Comparison of ENCODE assay signal across 3 cellular contexts in the genomic region with DNA sequence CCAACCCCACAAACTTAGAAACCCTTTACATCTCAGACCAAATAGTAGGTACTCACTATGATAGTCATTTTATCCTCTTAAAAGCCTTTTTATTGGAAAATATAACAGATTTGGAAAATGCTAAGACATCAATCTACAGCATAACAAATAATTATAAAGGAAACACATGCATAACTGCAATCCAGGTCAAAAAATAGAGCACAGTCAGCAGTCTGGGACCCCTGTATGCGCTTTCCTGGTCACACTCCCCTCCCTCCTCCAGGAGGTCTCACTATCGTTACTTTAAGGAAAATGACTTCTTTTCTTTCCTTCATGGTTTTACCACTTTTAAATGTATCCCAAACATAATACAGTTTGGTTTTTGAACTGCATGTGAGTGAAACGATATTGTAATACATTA.
A peak's percentile ranks its signal among the peaks of the same experiment; 100 is the strongest.
TF ChIP-seq lines count a peak whose summit lies in the region.

No MANE protein-coding gene starts in this region.

TF ChIP-seq in HepG2, 621 proteins besides CTCF, POLR2A, EP300 and RAD21 (continues in another document):
- TF ChIP-seq, protein P1, sequence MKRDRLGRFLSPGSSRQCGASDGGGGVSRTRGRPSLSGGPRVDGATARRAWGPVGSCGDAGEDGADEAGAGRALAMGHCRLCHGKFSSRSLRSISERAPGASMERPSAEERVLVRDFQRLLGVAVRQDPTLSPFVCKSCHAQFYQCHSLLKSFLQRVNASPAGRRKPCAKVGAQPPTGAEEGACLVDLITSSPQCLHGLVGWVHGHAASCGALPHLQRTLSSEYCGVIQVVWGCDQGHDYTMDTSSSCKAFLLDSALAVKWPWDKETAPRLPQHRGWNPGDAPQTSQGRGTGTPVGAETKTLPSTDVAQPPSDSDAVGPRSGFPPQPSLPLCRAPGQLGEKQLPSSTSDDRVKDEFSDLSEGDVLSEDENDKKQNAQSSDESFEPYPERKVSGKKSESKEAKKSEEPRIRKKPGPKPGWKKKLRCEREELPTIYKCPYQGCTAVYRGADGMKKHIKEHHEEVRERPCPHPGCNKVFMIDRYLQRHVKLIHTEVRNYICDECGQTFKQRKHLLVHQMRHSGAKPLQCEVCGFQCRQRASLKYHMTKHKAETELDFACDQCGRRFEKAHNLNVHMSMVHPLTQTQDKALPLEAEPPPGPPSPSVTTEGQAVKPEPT (CRISPR knock-in tag; IDR thresholded peaks at IDR 0.05; ENCODE audit: low read depth): no peak
- TF ChIP-seq, protein P2, sequence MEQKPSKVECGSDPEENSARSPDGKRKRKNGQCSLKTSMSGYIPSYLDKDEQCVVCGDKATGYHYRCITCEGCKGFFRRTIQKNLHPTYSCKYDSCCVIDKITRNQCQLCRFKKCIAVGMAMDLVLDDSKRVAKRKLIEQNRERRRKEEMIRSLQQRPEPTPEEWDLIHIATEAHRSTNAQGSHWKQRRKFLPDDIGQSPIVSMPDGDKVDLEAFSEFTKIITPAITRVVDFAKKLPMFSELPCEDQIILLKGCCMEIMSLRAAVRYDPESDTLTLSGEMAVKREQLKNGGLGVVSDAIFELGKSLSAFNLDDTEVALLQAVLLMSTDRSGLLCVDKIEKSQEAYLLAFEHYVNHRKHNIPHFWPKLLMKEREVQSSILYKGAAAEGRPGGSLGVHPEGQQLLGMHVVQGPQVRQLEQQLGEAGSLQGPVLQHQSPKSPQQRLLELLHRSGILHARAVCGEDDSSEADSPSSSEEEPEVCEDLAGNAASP (CRISPR knock-in tag; IDR thresholded peaks at IDR 0.05; ENCODE audit: borderline replicate concordance): no peak
- TF ChIP-seq, protein P3, sequence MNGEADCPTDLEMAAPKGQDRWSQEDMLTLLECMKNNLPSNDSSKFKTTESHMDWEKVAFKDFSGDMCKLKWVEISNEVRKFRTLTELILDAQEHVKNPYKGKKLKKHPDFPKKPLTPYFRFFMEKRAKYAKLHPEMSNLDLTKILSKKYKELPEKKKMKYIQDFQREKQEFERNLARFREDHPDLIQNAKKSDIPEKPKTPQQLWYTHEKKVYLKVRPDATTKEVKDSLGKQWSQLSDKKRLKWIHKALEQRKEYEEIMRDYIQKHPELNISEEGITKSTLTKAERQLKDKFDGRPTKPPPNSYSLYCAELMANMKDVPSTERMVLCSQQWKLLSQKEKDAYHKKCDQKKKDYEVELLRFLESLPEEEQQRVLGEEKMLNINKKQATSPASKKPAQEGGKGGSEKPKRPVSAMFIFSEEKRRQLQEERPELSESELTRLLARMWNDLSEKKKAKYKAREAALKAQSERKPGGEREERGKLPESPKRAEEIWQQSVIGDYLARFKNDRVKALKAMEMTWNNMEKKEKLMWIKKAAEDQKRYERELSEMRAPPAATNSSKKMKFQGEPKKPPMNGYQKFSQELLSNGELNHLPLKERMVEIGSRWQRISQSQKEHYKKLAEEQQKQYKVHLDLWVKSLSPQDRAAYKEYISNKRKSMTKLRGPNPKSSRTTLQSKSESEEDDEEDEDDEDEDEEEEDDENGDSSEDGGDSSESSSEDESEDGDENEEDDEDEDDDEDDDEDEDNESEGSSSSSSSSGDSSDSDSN (CRISPR knock-in tag; IDR thresholded peaks at IDR 0.05): no peak
- TF ChIP-seq, protein P4, sequence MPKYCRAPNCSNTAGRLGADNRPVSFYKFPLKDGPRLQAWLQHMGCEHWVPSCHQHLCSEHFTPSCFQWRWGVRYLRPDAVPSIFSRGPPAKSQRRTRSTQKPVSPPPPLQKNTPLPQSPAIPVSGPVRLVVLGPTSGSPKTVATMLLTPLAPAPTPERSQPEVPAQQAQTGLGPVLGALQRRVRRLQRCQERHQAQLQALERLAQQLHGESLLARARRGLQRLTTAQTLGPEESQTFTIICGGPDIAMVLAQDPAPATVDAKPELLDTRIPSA (CRISPR knock-in tag; IDR thresholded peaks at IDR 0.05; ENCODE audit: borderline replicate concordance): no peak
- TF ChIP-seq ZNF3 (CRISPR knock-in tag; IDR thresholded peaks at IDR 0.05) (no peak), ESRRA (CRISPR knock-in tag; IDR thresholded peaks at IDR 0.05; ENCODE audit: low read depth) (no peak), NR2C2 (CRISPR knock-in tag; IDR thresholded peaks at IDR 0.05; ENCODE audit: borderline replicate concordance) (no peak)

TF ChIP-seq in A549, 52 proteins besides CTCF, POLR2A, EP300 and RAD21:
- peak; percentile 32 for TF ChIP-seq MAFK (IDR thresholded peaks at IDR 0.05; ENCODE audit: partially characterized antibody)
- TF ChIP-seq CEBPB (IDR thresholded peaks at IDR 0.05): no peak

TF ChIP-seq in IMR-90, 13 proteins besides CTCF, POLR2A, EP300 and RAD21:
- TF ChIP-seq MAFK (IDR thresholded peaks at IDR 0.05; ENCODE audit: low read depth, low read length): peak; percentile 55
- no peak for TF ChIP-seq CEBPB (IDR thresholded peaks at IDR 0.05; ENCODE audit: low read depth, low read length)
TF ChIP-seq in IMR-90: peak in this region for 1.
